ENCODE assay signal across 8 cellular contexts in genomic region chr17:8060274-8060673, GRCh38. TPM values are rescaled to one million over a fixed set of nuclear protein-coding genes. Genes with fewer than 3 reads are reported as not detected.
DNase-seq lines count a peak whose midpoint lies in the region; ATAC-seq and TF ChIP-seq lines count a peak whose summit lies in the region.

No MANE protein-coding gene starts in this region.

- ATAC-seq in activated CD8-positive, alpha-beta T cell treated with anti-CD3 and anti-CD28 coated beads for 36 hours = peak; percentile 57

- POLR2A ChIA-PET in activated CD8-positive, alpha-beta T cell treated with anti-CD3 and anti-CD28 coated beads for 36 hours (lab: Charles Lee) = interaction anchor here (1.1 to 1.7 kb wide), 2 partner anchors 13 to 113 kb away, joined by 3 read pairs; no protein-coding TSS in a partner anchor

- H3K9me3 ChIP-seq in suprapubic skin = no peaks in the 10 kb centered on the region

- H3K4me3 ChIP-seq in AG10803 (ENCODE audit: low read length) (no peak overlapping the region), suprapubic skin (no peak overlapping the region)

- 7% methylated on average over 10 of the region's 10 CpGs for WGBS in suprapubic skin

- H3K9me3 Mint-ChIP-seq in activated CD8-positive, alpha-beta T cell treated with anti-CD3 and anti-CD28 coated beads for 36 hours = no peaks in the 10 kb centered on the region
- no peaks in the 10 kb centered on the region for H3K9me3 Mint-ChIP-seq in endothelial cell (ENCODE audit: unreplicated experiment)

- no peaks in the 10 kb centered on the region for H3K36me3 Mint-ChIP-seq in activated CD8-positive, alpha-beta T cell treated with anti-CD3 and anti-CD28 coated beads for 36 hours (ENCODE audit: low read depth)
- no peaks in the 10 kb centered on the region for H3K36me3 Mint-ChIP-seq in endothelial cell (ENCODE audit: low read depth, unreplicated experiment)

- CTCF ChIA-PET in activated CD8-positive, alpha-beta T cell treated with anti-CD3 and anti-CD28 coated beads for 36 hours (lab: Charles Lee) = interaction anchor here (0.6 to 12.6 kb wide), 53 partner anchors 9 to 725 kb away, joined by 3 to 360 read pairs (median 4); partner anchors contain the start of genes ALOXE3 and SLC25A35

- H3K27ac ChIP-seq in suprapubic skin = no peak overlapping the region

- peak; percentile 63 for DNase-seq in AG10803 (ENCODE audit: low read depth)
- DNase-seq in GM13977 (ENCODE audit: low spot score) = peak; percentile 81
- DNase-seq in NCI-H510A (lab: John Stamatoyannopoulos, UW) = peak; percentile 28
- DNase-seq in activated CD8-positive, alpha-beta T cell treated with anti-CD3 and anti-CD28 coated beads for 36 hours = peak; percentile 72
- peak; percentile 73 for DNase-seq in endothelial cell (ENCODE audit: low spot score)
- DNase-seq in middle frontal gyrus (ENCODE audit: extremely low spot score, low spot score) = peak; percentile 69
- DNase-seq in suprapubic skin (ENCODE audit: low spot score in 2 of 2) = peak in 1 of 2 donors; percentile 80
- DNase-seq in occipital lobe (lab: John Stamatoyannopoulos, UW) = no peak

- H3K27me3 Mint-ChIP-seq in activated CD8-positive, alpha-beta T cell treated with anti-CD3 and anti-CD28 coated beads for 36 hours = peaks cover 51% of the 10 kb centered on the region
- peaks cover 21% of the 10 kb centered on the region for H3K27me3 Mint-ChIP-seq in endothelial cell (ENCODE audit: unreplicated experiment)

- no peak overlapping the region for H3K4me3 Mint-ChIP-seq in activated CD8-positive, alpha-beta T cell treated with anti-CD3 and anti-CD28 coated beads for 36 hours
- H3K4me3 Mint-ChIP-seq in endothelial cell (ENCODE audit: unreplicated experiment) = no peak overlapping the region

- no peak for TF ChIP-seq EP300 in suprapubic skin (IDR thresholded peaks at IDR 0.05)

- in situ Hi-C loops in GM13977 (cut with MboI; ENCODE audit: low pct_unique_long_range_greater_than_20kb, low sequenced_read_pairs, unreplicated experiment) = no loop called here

- no peak overlapping the region for H3K27ac Mint-ChIP-seq in activated CD8-positive, alpha-beta T cell treated with anti-CD3 and anti-CD28 coated beads for 36 hours
- no peak overlapping the region for H3K27ac Mint-ChIP-seq in endothelial cell (ENCODE audit: unreplicated experiment)

- H3K36me3 ChIP-seq in suprapubic skin = no peaks in the 10 kb centered on the region

- intact Hi-C loops in activated CD8-positive, alpha-beta T cell treated with anti-CD3 and anti-CD28 coated beads for 36 hours (cut with micrococcal nuclease) = no loop called here

- TF ChIP-seq CTCF in AG10803 (conservative IDR thresholded peaks at IDR 0.05; ENCODE audit: low read length) (peak; percentile 69), GM13977 (IDR thresholded peaks at IDR 0.05; ENCODE audit: extremely low read depth, insufficient read depth, missing control alignments) (peak; percentile 60), endothelial cell (IDR thresholded peaks at IDR 0.05; ENCODE audit: unreplicated experiment) (peak; percentile 91), suprapubic skin (IDR thresholded peaks at IDR 0.05) (peak; percentile 56 to 82)
- peak; percentile 91 for TF ChIP-seq CTCF in activated CD8-positive, alpha-beta T cell treated with anti-CD3 and anti-CD28 coated beads for 36 hours (IDR thresholded peaks at IDR 0.05)

- peaks cover 64% of the 10 kb centered on the region for H3K27me3 ChIP-seq in suprapubic skin

- peaks cover 15% of the 10 kb centered on the region for H3K4me1 Mint-ChIP-seq in activated CD8-positive, alpha-beta T cell treated with anti-CD3 and anti-CD28 coated beads for 36 hours (ENCODE audit: low read depth)
- peaks cover 26% of the 10 kb centered on the region for H3K4me1 Mint-ChIP-seq in endothelial cell (ENCODE audit: unreplicated experiment)

- no peak for TF ChIP-seq POLR2A in suprapubic skin (IDR thresholded peaks at IDR 0.05)

- H3K4me1 ChIP-seq in suprapubic skin = peaks cover 20% of the 10 kb centered on the region

RNA-seq across cellular contexts. Expression of gene ALOX15B, which starts 21.4 kb away (rescaled TPM):
- under 1 TPM in 1 of 2 experiments, not detected in 1; 0.16 TPM for total RNA-seq in activated CD8-positive, alpha-beta T cell treated with anti-CD3 and anti-CD28 coated beads for 36 hours
- total RNA-seq in endothelial cell (ENCODE audit: unreplicated experiment) (0.13 TPM), suprapubic skin (100 to 1,000 TPM in 1 of 4 donors, 10 to 100 TPM in 3; 44.8 to 156 (median 78.1) TPM), occipital lobe (0.16 TPM)

RNA-seq across cellular contexts. Expression of gene ALOX12B, which starts 27.2 kb away (rescaled TPM):
- total RNA-seq in activated CD8-positive, alpha-beta T cell treated with anti-CD3 and anti-CD28 coated beads for 36 hours = 1 to 10 TPM; 4.3 to 5.2 TPM
- total RNA-seq in endothelial cell (ENCODE audit: unreplicated experiment) (1.7 TPM), suprapubic skin (100 to 1,000 TPM in 3 of 4 donors, 10 to 100 TPM in 1; 91.4 to 150 (median 119) TPM), occipital lobe (1.4 TPM)

RNA-seq across cellular contexts. Expression of gene GUCY2D, which starts 57.9 kb away (rescaled TPM):
- total RNA-seq in activated CD8-positive, alpha-beta T cell treated with anti-CD3 and anti-CD28 coated beads for 36 hours = not detected
- total RNA-seq in endothelial cell (ENCODE audit: unreplicated experiment) = not detected
- not detected for total RNA-seq in suprapubic skin
- 0.16 TPM for total RNA-seq in occipital lobe

RNA-seq across cellular contexts. Expression of gene ALOXE3, which starts 58.0 kb away (rescaled TPM):
- under 1 TPM in 1 of 2 experiments, not detected in 1; 0.09 TPM for total RNA-seq in activated CD8-positive, alpha-beta T cell treated with anti-CD3 and anti-CD28 coated beads for 36 hours
- total RNA-seq in endothelial cell (ENCODE audit: unreplicated experiment) (not detected), suprapubic skin (10 to 100 TPM; 44.5 to 95.3 (median 69.9) TPM), occipital lobe (0.47 TPM)

Comparison
In these comparisons a context has a peak if more than half of its experiments do, and no peak if none do; other contexts are left out.
1. RNA of gene ALOX15B, which starts 21.4 kb away (total RNA-seq): 44.8 to 156 TPM in suprapubic skin; 0.16 TPM in activated CD8-positive, alpha-beta T cell treated with anti-CD3 and anti-CD28 coated beads for 36 hours, 0.16 TPM in occipital lobe (single experiment) and 0.13 TPM in endothelial cell (single experiment); every median in the first group is over 10 times any median in the second.
2. RNA of gene ALOX12B, which starts 27.2 kb away (total RNA-seq): 91.4 to 150 TPM in suprapubic skin; 4.3 to 5.2 TPM in activated CD8-positive, alpha-beta T cell treated with anti-CD3 and anti-CD28 coated beads for 36 hours, 1.7 TPM in endothelial cell (single experiment) and 1.4 TPM in occipital lobe (single experiment); every median in the first group is over 10 times any median in the second.
3. Peak in every context shown above with its lines, with median percentiles within 50 percentile points of each other: CTCF ChIP-seq.